ENCODE assay signal across 14 cellular contexts in genomic region chr6:69179681-69180080, GRCh38.
DNase-seq lines count a peak whose midpoint lies in the region; ATAC-seq and TF ChIP-seq lines count a peak whose summit lies in the region.
"Had no signal": no experiment of that assay in that cellular context is flagged by ENCODE, and none has a peak within 500 bp of the region (broad histone marks: within the 10 kb centered on the region; RNA-seq: fewer than 3 reads in every experiment).

No MANE protein-coding gene starts in this region.

- H3K27ac ChIP-seq in fibroblast of lung (ENCODE audit: insufficient read depth, low read length) (no peak overlapping the region), aorta (ENCODE audit: low read depth in 1 of 2, low read length in 2 of 2) (no peak overlapping the region)
- H3K27ac ChIP-seq: Peyer's patch had no signal

- H3K4me2 ChIP-seq in fibroblast of lung (ENCODE audit: extremely low read depth, insufficient read depth, low read length): no peak overlapping the region

- H3K36me3 ChIP-seq in fibroblast of lung (ENCODE audit: control insufficient read depth, insufficient read depth, low read length) (no peaks in the 10 kb centered on the region), aorta (ENCODE audit: control insufficient read depth in 1 of 2, insufficient read depth in 2 of 2, low read length in 1 of 2) (no peaks in the 10 kb centered on the region)
- H3K36me3 ChIP-seq: Peyer's patch had no signal

- H3K27me3 ChIP-seq in fibroblast of lung (ENCODE audit: control insufficient read depth, insufficient read depth, low read length) (no peaks in the 10 kb centered on the region), aorta (ENCODE audit: control insufficient read depth in 1 of 2, insufficient read depth in 2 of 2, low read length in 1 of 2) (no peaks in the 10 kb centered on the region)
- H3K27me3 ChIP-seq: Peyer's patch had no signal

- no peaks in the 10 kb centered on the region for H3K9me3 ChIP-seq in fibroblast of lung (ENCODE audit: control insufficient read depth, insufficient read depth, low read depth, low read length)
- peaks cover 1% of the 10 kb centered on the region for H3K9me3 ChIP-seq in aorta (ENCODE audit: control insufficient read depth, low read length)
- H3K9me3 ChIP-seq: Peyer's patch had no signal

- H3K4me3 ChIP-seq in fibroblast of lung (replicated peaks in 1 of 4; ENCODE audit: control extremely low read depth in 1 of 4, insufficient read depth in 1 of 4, low read depth in 3 of 4, low read length in 4 of 4) (no peak overlapping the region), aorta (ENCODE audit: low read length in 2 of 2) (no peak overlapping the region)
- H3K4me3 ChIP-seq: Peyer's patch had no signal

- no peak overlapping the region for H3K9ac ChIP-seq in fibroblast of lung (ENCODE audit: insufficient read depth, low read length)

- intact Hi-C loops in aorta (cut with DNase I): no loop called here

- no peak overlapping the region for H2AFZ ChIP-seq in fibroblast of lung (ENCODE audit: low read length)

- no peaks in the 10 kb centered on the region for H3K4me1 ChIP-seq in fibroblast of lung (ENCODE audit: control insufficient read depth, extremely low read depth, insufficient read depth, low read length)
- no peaks in the 10 kb centered on the region for H3K4me1 ChIP-seq in aorta (ENCODE audit: control insufficient read depth in 1 of 2, insufficient read depth in 2 of 2, low read length in 2 of 2)
- H3K4me1 ChIP-seq: Peyer's patch had no signal

- peak; percentile 46 for DNase-seq in Caki2 (ENCODE audit: low read depth)
- DNase-seq in NCI-H2029 (lab: John Stamatoyannopoulos, UW): peak; percentile 86
- DNase-seq in fibroblast of lung (ENCODE audit: low read depth in 2 of 2): peak; percentile 11 to 37
- DNase-seq in aorta: no peak
- no peak for DNase-seq in T-helper 9 cell
- DNase-seq in activated effector memory CD4-positive, alpha-beta T cell treated with Interleukin-2 at 50 U/mL for 16 hours: no peak
- DNase-seq in GM19240 (ENCODE audit: insufficient read length, low spot score): no peak
- DNase-seq: cerebellar nuclear complex; foreskin fibroblast; NCI-H1092; Peyer's patch; stimulated activated CD4-positive, alpha-beta T cell treated with anti-CD3 and anti-CD28 coated beads, Interleukin-1b, Interleukin-23, amount 100 ng/mL, for 48 hours had no signal

- in situ Hi-C loops in Caki2 (cut with HindIII; ENCODE audit: low pct_unique_long_range_greater_than_20kb, low sequenced_read_pairs): no loop called here

- no peaks in the 10 kb centered on the region for H4K20me1 ChIP-seq in fibroblast of lung (ENCODE audit: control insufficient read depth, extremely low read depth, insufficient read depth, low read length)

- no peak for TF ChIP-seq CTCF in fibroblast of lung (conservative IDR thresholded peaks at IDR 0.05 in 1 of 2, IDR thresholded peaks at IDR 0.05 in 1 of 2; ENCODE audit: low read depth in 1 of 2, low read length in 2 of 2)

- ATAC-seq in GM18867 (IDR thresholded peaks at IDR 0.05; ENCODE audit: unreplicated experiment) (peak; percentile 50), aorta (ENCODE audit: low FRiP score) (no peak)
- ATAC-seq: activated T-helper 17 cell treated with anti-CD3 and anti-CD28 coated beads, Interleukin-2, amount 50 U/mL, for 72 hours had no signal

- H3K79me2 ChIP-seq in fibroblast of lung (ENCODE audit: control insufficient read depth, insufficient read depth, low read length): no peaks in the 10 kb centered on the region

Comparison
In these comparisons a context has a peak if more than half of its experiments do, and no peak if none do; other contexts are left out.
1. DNase-seq: peak in Caki2 (single experiment), NCI-H2029 (single experiment) and fibroblast of lung (2 of 2); none in aorta (0 of 2), T-helper 9 cell (single experiment), activated effector memory CD4-positive, alpha-beta T cell treated with Interleukin-2 at 50 U/mL for 16 hours (single experiment) and GM19240 (single experiment).